14 cellular contexts compared by ENCODE assay signal in the genomic region with DNA sequence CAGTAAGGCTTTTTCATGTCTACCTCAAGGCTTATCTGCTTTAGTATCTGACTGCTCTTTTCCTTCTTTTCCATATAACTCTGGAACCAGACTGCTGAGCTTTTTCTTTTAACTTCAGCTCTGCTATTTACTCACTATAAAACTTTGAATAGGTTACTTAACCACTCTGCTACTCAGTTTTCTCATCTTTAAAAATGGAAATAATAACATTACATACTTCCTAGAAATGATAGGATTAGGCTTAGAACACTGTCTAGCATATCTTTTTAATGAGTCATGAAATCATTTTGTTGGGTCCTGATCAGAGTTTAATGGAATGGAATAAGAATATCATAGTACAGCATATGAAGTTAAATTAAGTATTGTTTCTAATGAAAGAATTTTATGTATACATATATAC.
DNase-seq lines count a peak whose midpoint lies in the region; ATAC-seq and TF ChIP-seq lines count a peak whose summit lies in the region.
"Had no signal": no experiment of that assay in that cellular context is flagged by ENCODE, and none has a peak within 500 bp of the region (broad histone marks: within the 10 kb centered on the region; RNA-seq: fewer than 3 reads in every experiment).

No MANE protein-coding gene starts in this region.

- H3K9me3 ChIP-seq in RWPE2 (ENCODE audit: severe bottlenecking) (no peaks in the 10 kb centered on the region), osteoblast (ENCODE audit: low read depth, low read length) (no peaks in the 10 kb centered on the region)

- H3K4me1 ChIP-seq in RWPE2 (ENCODE audit: insufficient read depth, poor library complexity, severe bottlenecking) (peaks cover 13% of the 10 kb centered on the region), osteoblast (ENCODE audit: insufficient read depth, low read length) (peaks cover 28% of the 10 kb centered on the region)

- no peak overlapping the region for H2AFZ ChIP-seq in osteoblast (ENCODE audit: low read length)

- DNase-seq in GM03348 (ENCODE audit: low spot score) = peak; percentile 18
- no peak for DNase-seq in RWPE2 (ENCODE audit: low spot score)
- peak; percentile 2 for DNase-seq in epithelial cell of esophagus (ENCODE audit: low read depth)
- DNase-seq in osteoblast (ENCODE audit: insufficient read length, low spot score, missing footprints) = no peak
- DNase-seq in NCI-H2107 (lab: John Stamatoyannopoulos, UW) = no peak
- no peak for DNase-seq in NCI-H1092 (lab: John Stamatoyannopoulos, UW)
- no peak for DNase-seq in SIG-M5 (lab: John Stamatoyannopoulos, UW)
- DNase-seq: activated CD4-positive, alpha-beta T cell treated with anti-CD3 and anti-CD28 coated beads, Interleukin-2, amount 10 ng/mL, durations not matched to agents 24 days and 14 days; mesendoderm; NCI-H2029; NCI-H524 treated with DMSO at 0.1 percent for 48 hours; OCI-M1 had no signal

- H3K79me2 ChIP-seq in osteoblast (ENCODE audit: insufficient read depth, low read length) = peaks cover 6% of the 10 kb centered on the region

- TF ChIP-seq CTCF in RWPE2 (IDR thresholded peaks at IDR 0.05; ENCODE audit: poor library complexity, severe bottlenecking) (no peak), epithelial cell of esophagus (IDR thresholded peaks at IDR 0.05; ENCODE audit: insufficient read depth, low read depth, low read length, missing control alignments) (no peak), osteoblast (IDR thresholded peaks at IDR 0.05; ENCODE audit: extremely low read depth, low read depth, low read length) (no peak)

- no peaks in the 10 kb centered on the region for H4K20me1 ChIP-seq in osteoblast (ENCODE audit: insufficient read depth, low read length)

- H3K27ac ChIP-seq in RWPE2 (ENCODE audit: poor library complexity, severe bottlenecking) (peak overlapping the region; percentile 61), osteoblast (ENCODE audit: low read depth, low read length) (peak overlapping the region; percentile 88)
- H3K27ac ChIP-seq: SK-N-MC had no signal

- H3K4me2 ChIP-seq in osteoblast (ENCODE audit: insufficient read depth, low read length) = peak overlapping the region; percentile 40

- no peak overlapping the region for H3K4me3 ChIP-seq in RWPE2 (ENCODE audit: severe bottlenecking)
- no peak overlapping the region for H3K4me3 ChIP-seq in epithelial cell of esophagus (ENCODE audit: low read length)
- peak overlapping the region; percentile 34 for H3K4me3 ChIP-seq in osteoblast (ENCODE audit: insufficient read depth, low read length)
- H3K4me3 ChIP-seq: SK-N-MC had no signal

- H3K27me3 ChIP-seq in RWPE2 (ENCODE audit: insufficient read depth, poor library complexity, severe bottlenecking) = no peaks in the 10 kb centered on the region
- no peaks in the 10 kb centered on the region for H3K27me3 ChIP-seq in osteoblast (ENCODE audit: insufficient read depth, low read length)

- ATAC-seq in RWPE2 (ENCODE audit: low read depth) = peak; percentile 76; the same call in 2 of the 3 replicates
- ATAC-seq in HG03159 (IDR thresholded peaks at IDR 0.05; ENCODE audit: unreplicated experiment) = no peak

- no peaks in the 10 kb centered on the region; the same call in 1 of the 2 replicates for H3K36me3 ChIP-seq in RWPE2 (ENCODE audit: low read depth)
- no peaks in the 10 kb centered on the region for H3K36me3 ChIP-seq in osteoblast (ENCODE audit: insufficient read depth, low read length)

Comparison
In these comparisons a context has a peak if more than half of its experiments do, and no peak if none do; other contexts are left out.
1. DNase-seq: peak in GM03348 (single experiment) and epithelial cell of esophagus (single experiment); none in RWPE2 (single experiment), osteoblast (single experiment), NCI-H2107 (single experiment), NCI-H1092 (single experiment) and SIG-M5 (single experiment).